10 cellular contexts compared by ENCODE assay signal in the genomic region with DNA sequence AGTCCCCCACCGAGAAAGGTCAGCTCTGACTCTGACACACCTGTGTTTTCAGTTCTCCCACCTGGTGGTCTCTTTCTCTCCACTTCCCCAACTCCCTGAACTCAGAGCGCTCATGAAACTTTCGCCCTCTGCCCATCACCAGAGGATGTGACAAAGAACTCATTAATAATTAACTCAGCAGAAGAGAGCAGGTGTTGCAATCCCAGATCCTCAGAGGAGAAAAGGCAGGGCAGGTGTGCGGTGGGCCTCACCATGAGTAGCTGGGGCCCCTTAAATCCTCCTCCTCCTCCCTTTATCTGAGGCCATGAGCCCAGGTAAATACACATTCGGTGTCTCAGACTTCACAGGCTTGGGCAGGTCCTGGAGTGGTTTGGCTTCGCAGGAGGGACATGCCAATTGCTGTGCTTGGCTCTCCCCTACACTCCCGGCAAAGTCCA. TPM values are rescaled to one million over a fixed set of nuclear protein-coding genes. Genes with fewer than 3 reads are reported as not detected.
A peak's percentile ranks its signal among the peaks of the same experiment; 100 is the strongest.
DNase-seq lines count a peak whose midpoint lies in the region; ATAC-seq and TF ChIP-seq lines count a peak whose summit lies in the region.
"Had no signal": no experiment of that assay in that cellular context is flagged by ENCODE, and none has a peak within 500 bp of the region (broad histone marks: within the 10 kb centered on the region; RNA-seq: fewer than 3 reads in every experiment).

No MANE protein-coding gene starts in this region.

- no peaks in the 10 kb centered on the region for H3K9me3 Mint-ChIP-seq in activated CD4-positive, alpha-beta T cell treated with anti-CD3 and anti-CD28 coated beads, Interleukin-2, amount 10 ng/mL, durations not matched to agents 24 days and 14 days

- peaks cover 11 to 58% (median 42%) of the 10 kb centered on the region in 4 donors for H3K4me1 ChIP-seq in transverse colon

- peak overlapping the region; percentile 83 to 89 (median 86) for H3K27ac ChIP-seq in transverse colon
- H3K27ac ChIP-seq: upper lobe of right lung had no signal

- no peak overlapping the region for H3K4me3 ChIP-seq in transverse colon
- H3K4me3 ChIP-seq: upper lobe of right lung had no signal

- 54% methylated on average over 7 of the region's 7 CpGs; no CpG with 5 or more reads in 1 of the 2 donors for WGBS in transverse colon (ENCODE audit: low coverage in 1 of 2), 2 donors

- no peaks in the 10 kb centered on the region for H3K27me3 ChIP-seq in transverse colon
- H3K27me3 ChIP-seq: upper lobe of right lung had no signal

- ATAC-seq in GM21515 (IDR thresholded peaks at IDR 0.05; ENCODE audit: unreplicated experiment): no peak

- H3K36me3 ChIP-seq in transverse colon: no peaks in the 10 kb centered on the region
- H3K36me3 ChIP-seq: upper lobe of right lung had no signal

- no peaks in the 10 kb centered on the region for H3K27me3 Mint-ChIP-seq in activated CD4-positive, alpha-beta T cell treated with anti-CD3 and anti-CD28 coated beads, Interleukin-2, amount 10 ng/mL, durations not matched to agents 24 days and 14 days

- TF ChIP-seq CTCF in transverse colon (IDR thresholded peaks at IDR 0.05): no peak

- in situ Hi-C loops in transverse colon (cut with MboI; ENCODE audit: low pct_ligation_motif_present in 1 of 4, low pct_unique_long_range_greater_than_20kb in 1 of 4, low sequenced_read_pairs in 3 of 4): no loop called here

- intact Hi-C loops in activated CD4-positive, alpha-beta T cell treated with anti-CD3 and anti-CD28 coated beads, Interleukin-2, amount 10 ng/mL, durations not matched to agents 24 days and 14 days (cut with micrococcal nuclease): no loop called here
- intact Hi-C loops in transverse colon (cut with DNase I; ENCODE audit: low total_unique reads): no loop called here

- H3K4me1 Mint-ChIP-seq in activated CD4-positive, alpha-beta T cell treated with anti-CD3 and anti-CD28 coated beads, Interleukin-2, amount 10 ng/mL, durations not matched to agents 24 days and 14 days: peaks cover 56% of the 10 kb centered on the region

- DNase-seq in activated CD4-positive, alpha-beta T cell treated with anti-CD3 and anti-CD28 coated beads, Interleukin-2, amount 10 ng/mL, durations not matched to agents 24 days and 14 days: no peak
- DNase-seq in activated CD4-positive, alpha-beta T cell treated with anti-CD3 and anti-CD28 coated beads for 1 hour: no peak
- DNase-seq in LoVo (ENCODE audit: low spot score) (peak; percentile 81), glomerular visceral epithelial cell (ENCODE audit: extremely low spot score) (peak; percentile 50), transverse colon (peak; percentile 56), dermis blood vessel endothelial cell (no peak)
- DNase-seq in stimulated activated CD4-positive, alpha-beta T cell treated with anti-CD3 and anti-CD28 coated beads, Interleukin-4, amount 100 ng/mL, for 1 hour: no peak
- DNase-seq: OCI-M1, upper lobe of right lung had no signal

- no peaks in the 10 kb centered on the region for H3K36me3 Mint-ChIP-seq in activated CD4-positive, alpha-beta T cell treated with anti-CD3 and anti-CD28 coated beads, Interleukin-2, amount 10 ng/mL, durations not matched to agents 24 days and 14 days (ENCODE audit: low read depth)

- H3K4me3 Mint-ChIP-seq in activated CD4-positive, alpha-beta T cell treated with anti-CD3 and anti-CD28 coated beads, Interleukin-2, amount 10 ng/mL, durations not matched to agents 24 days and 14 days: no peak overlapping the region

- peak overlapping the region; percentile 54 for H3K27ac Mint-ChIP-seq in activated CD4-positive, alpha-beta T cell treated with anti-CD3 and anti-CD28 coated beads, Interleukin-2, amount 10 ng/mL, durations not matched to agents 24 days and 14 days

- TF ChIP-seq POLR2A in transverse colon (IDR thresholded peaks at IDR 0.05): peak; percentile 28

- TF ChIP-seq EP300 in transverse colon (IDR thresholded peaks at IDR 0.05; ENCODE audit: low read depth): no peak

- no peaks in the 10 kb centered on the region for H3K9me3 ChIP-seq in transverse colon
- H3K9me3 ChIP-seq: upper lobe of right lung had no signal

RNA-seq across cellular contexts. Expression of a gene that starts 1.7 kb away (rescaled TPM):
- 20.3 and 21.0 TPM in 2 replicates for total RNA-seq in activated CD4-positive, alpha-beta T cell treated with anti-CD3 and anti-CD28 coated beads, Interleukin-2, amount 10 ng/mL, durations not matched to agents 24 days and 14 days
- total RNA-seq in transverse colon (100 to 1,000 TPM in 3 of 4 donors, 10 to 100 TPM in 1; 47.2 to 147 (median 126) TPM), dermis blood vessel endothelial cell (1.5 and 1.9 TPM in 2 replicates)

RNA-seq across cellular contexts. Expression of a gene that starts 21.3 kb away (rescaled TPM):
- total RNA-seq in activated CD4-positive, alpha-beta T cell treated with anti-CD3 and anti-CD28 coated beads, Interleukin-2, amount 10 ng/mL, durations not matched to agents 24 days and 14 days: 449 and 477 TPM in 2 replicates
- 10 to 100 TPM in 2 of 4 donors, 1 to 10 TPM in 2; 1.8 to 84.2 (median 26.9) TPM for total RNA-seq in transverse colon
- total RNA-seq in dermis blood vessel endothelial cell: 0.33 and 1.0 TPM in 2 replicates

RNA-seq across cellular contexts. Expression of a gene that starts 50.7 kb away (rescaled TPM):
- 15.1 TPM in 2 replicates for total RNA-seq in activated CD4-positive, alpha-beta T cell treated with anti-CD3 and anti-CD28 coated beads, Interleukin-2, amount 10 ng/mL, durations not matched to agents 24 days and 14 days
- total RNA-seq in transverse colon (1 to 10 TPM in 3 of 4 donors, not detected in 1; 1.5 to 3.7 (median 2.6) TPM), dermis blood vessel endothelial cell (not detected in 2 replicates)

Comparison
In these comparisons a context has a peak if more than half of its experiments do, and no peak if none do; other contexts are left out.
1. DNase-seq: peak in LoVo (single experiment), glomerular visceral epithelial cell (single experiment) and transverse colon (single experiment); none in activated CD4-positive, alpha-beta T cell treated with anti-CD3 and anti-CD28 coated beads, Interleukin-2, amount 10 ng/mL, durations not matched to agents 24 days and 14 days (single experiment), activated CD4-positive, alpha-beta T cell treated with anti-CD3 and anti-CD28 coated beads for 1 hour (single experiment), dermis blood vessel endothelial cell (single experiment) and stimulated activated CD4-positive, alpha-beta T cell treated with anti-CD3 and anti-CD28 coated beads, Interleukin-4, amount 100 ng/mL, for 1 hour (single experiment).